Comparison of ENCODE assay signal across 8 cellular contexts in the genomic region with DNA sequence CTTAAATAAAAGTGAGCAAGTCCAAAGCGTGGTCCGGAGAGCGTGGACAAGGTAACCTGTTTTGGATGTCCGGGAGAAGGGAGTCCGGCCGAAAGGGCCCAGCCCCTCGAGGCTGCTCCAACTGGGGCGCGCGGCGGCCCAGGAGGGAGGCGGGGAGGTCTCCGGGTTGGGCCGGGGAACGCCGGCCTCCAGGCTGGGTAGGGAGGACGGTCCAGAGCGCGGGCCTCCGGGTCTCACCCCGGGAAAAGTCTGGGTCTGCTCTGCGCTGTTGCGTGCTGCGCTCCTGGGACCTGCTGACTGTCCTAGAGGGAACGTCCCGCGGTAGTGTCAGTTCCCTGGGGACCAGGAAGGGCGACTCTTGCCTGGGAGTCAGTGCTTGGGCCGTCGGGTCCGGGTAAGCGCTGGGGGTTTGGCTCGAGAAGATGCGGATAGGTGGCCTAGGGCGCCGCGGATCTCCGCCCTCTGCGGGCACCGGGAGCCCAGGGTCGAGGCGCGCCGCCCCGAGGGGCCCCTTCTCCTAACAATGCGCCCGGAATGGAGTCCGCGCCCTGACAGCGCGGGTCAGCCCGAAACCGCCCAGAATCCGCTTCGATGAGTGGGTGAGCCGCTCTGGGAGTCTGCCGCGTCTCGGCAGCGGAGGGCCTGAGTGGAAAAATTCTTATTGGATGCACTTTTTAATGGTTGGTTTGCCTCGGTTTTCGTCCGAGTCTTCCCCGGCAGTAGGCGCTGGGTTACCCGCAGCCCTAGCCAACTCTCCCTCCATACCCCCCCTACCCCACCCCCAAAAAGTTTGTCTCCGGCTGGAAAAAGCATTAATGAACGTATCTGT. TPM values are rescaled to one million over a fixed set of nuclear protein-coding genes. Genes with fewer than 3 reads are reported as not detected.
A peak's percentile ranks its signal among the peaks of the same experiment; 100 is the strongest.
DNase-seq lines count a peak whose midpoint lies in the region; ATAC-seq and TF ChIP-seq lines count a peak whose summit lies in the region.

No MANE protein-coding gene starts in this region.

- intact Hi-C loops in naive thymus-derived CD4-positive, alpha-beta T cell (cut with micrococcal nuclease), result loop anchor here (5.0 kb wide), 4 partner anchors 61 to 656 kb away; no protein-coding TSS in a partner anchor

- H3K4me1 ChIP-seq in naive thymus-derived CD4-positive, alpha-beta T cell (ENCODE audit: control insufficient read depth in 2 of 2, insufficient read depth in 2 of 2, low read length in 2 of 2), result peaks cover 19 to 27% of the 10 kb centered on the region in 2 donors

- peak; percentile 16 for ATAC-seq in GM21390 (IDR thresholded peaks at IDR 0.05; ENCODE audit: unreplicated experiment)
- peak; percentile 10 for ATAC-seq in naive thymus-derived CD4-positive, alpha-beta T cell

- H3K27me3 Mint-ChIP-seq in endothelial cell (ENCODE audit: unreplicated experiment), result peaks cover 34% of the 10 kb centered on the region
- H3K27me3 Mint-ChIP-seq in naive thymus-derived CD4-positive, alpha-beta T cell, result peaks cover 0 to 35% (median under 1%) of the 10 kb centered on the region in 5 donors

- H3K9me3 ChIP-seq in WERI-Rb-1 (ENCODE audit: severe bottlenecking), result no peaks in the 10 kb centered on the region
- H3K9me3 ChIP-seq in naive thymus-derived CD4-positive, alpha-beta T cell (ENCODE audit: control insufficient read depth in 2 of 3, low read length in 3 of 3), result no peaks in the 10 kb centered on the region

- H3K4me3 Mint-ChIP-seq in endothelial cell (ENCODE audit: unreplicated experiment), result peak overlapping the region; percentile 96
- H3K4me3 Mint-ChIP-seq in naive thymus-derived CD4-positive, alpha-beta T cell, result peak overlapping the region; percentile 90 to 98 (median 95)

- peaks cover 55% of the 10 kb centered on the region for H3K36me3 Mint-ChIP-seq in endothelial cell (ENCODE audit: low read depth, unreplicated experiment)
- H3K36me3 Mint-ChIP-seq in naive thymus-derived CD4-positive, alpha-beta T cell, result peaks cover 0 to 25% (median 6%) of the 10 kb centered on the region in 5 donors

- POLR2A ChIA-PET in AG04449 (lab: Yijun Ruan, JAX), result interaction anchor here (0.9 kb wide), 4 partner anchors 8 to 149 kb away, joined by 3 to 4 read pairs (median 4); no protein-coding TSS in a partner anchor
- POLR2A ChIA-PET in naive thymus-derived CD4-positive, alpha-beta T cell (lab: Charles Lee), result interaction anchor here (0.6 to 3.5 kb wide), 17 partner anchors 11 to 180 kb away, joined by 3 to 56 read pairs (median 4); no protein-coding TSS in a partner anchor

- DNase-seq in AG04449 (ENCODE audit: low read depth, low spot score) (no peak), WERI-Rb-1 (no peak), endothelial cell (ENCODE audit: low spot score) (no peak), iPS-NIHi11 (ENCODE audit: low spot score) (no peak), NCI-H82 treated with DMSO at 0.1 percent for 48 hours (lab: John Stamatoyannopoulos, UW; ENCODE audit: unreplicated experiment) (no peak), DMS79 (lab: John Stamatoyannopoulos, UW) (no peak)
- peak in 8 of 9 donors; percentile 16 to 49 (median 30) for DNase-seq in naive thymus-derived CD4-positive, alpha-beta T cell

- H3K27me3 ChIP-seq in WERI-Rb-1 (ENCODE audit: insufficient read depth, low read depth, severe bottlenecking), result peaks cover 97% of the 10 kb centered on the region
- H3K27me3 ChIP-seq in naive thymus-derived CD4-positive, alpha-beta T cell (ENCODE audit: control insufficient read depth in 2 of 2, insufficient read depth in 2 of 2, low read length in 2 of 2), result no peaks in the 10 kb centered on the region

- CTCF ChIA-PET in AG04449 (lab: Yijun Ruan, JAX), result interaction anchor here (0.8 to 2.1 kb wide), 5 partner anchors 11 to 138 kb away, joined by 3 to 11 read pairs (median 3); no protein-coding TSS in a partner anchor
- CTCF ChIA-PET in naive thymus-derived CD4-positive, alpha-beta T cell (lab: Charles Lee), result interaction anchor here (1.0 to 1.3 kb wide), 2 partner anchors 11 to 36 kb away, joined by 3 read pairs; no protein-coding TSS in a partner anchor

- H3K27ac ChIP-seq in WERI-Rb-1, result no peak overlapping the region
- peak overlapping the region; percentile 86 for H3K27ac ChIP-seq in naive thymus-derived CD4-positive, alpha-beta T cell (ENCODE audit: low read depth, low read length)

- H3K27ac Mint-ChIP-seq in endothelial cell (ENCODE audit: unreplicated experiment), result peak overlapping the region; percentile 98
- peak overlapping the region; percentile 92 to 99 (median 97) for H3K27ac Mint-ChIP-seq in naive thymus-derived CD4-positive, alpha-beta T cell

- H3K4me1 Mint-ChIP-seq in endothelial cell (ENCODE audit: unreplicated experiment), result peaks cover 63% of the 10 kb centered on the region
- peaks cover 30 to 53% (median 41%) of the 10 kb centered on the region in 7 donors for H3K4me1 Mint-ChIP-seq in naive thymus-derived CD4-positive, alpha-beta T cell

- H3K4me3 ChIP-seq in AG04449 (ENCODE audit: low read depth, low read length), result peak overlapping the region; percentile 76
- H3K4me3 ChIP-seq in WERI-Rb-1 (ENCODE audit: low read depth, low read length), result peak overlapping the region; percentile 2
- peak overlapping the region; percentile 82 for H3K4me3 ChIP-seq in naive thymus-derived CD4-positive, alpha-beta T cell (ENCODE audit: low read length)

- H3K9me3 Mint-ChIP-seq in endothelial cell (ENCODE audit: unreplicated experiment), result no peaks in the 10 kb centered on the region
- H3K9me3 Mint-ChIP-seq in naive thymus-derived CD4-positive, alpha-beta T cell, result peaks cover 0 to 12% (median 0%) of the 10 kb centered on the region in 11 donors

- TF ChIP-seq CTCF in AG04449 (IDR thresholded peaks at IDR 0.05; ENCODE audit: insufficient read depth, low read length, missing control alignments) (no peak), WERI-Rb-1 (IDR thresholded peaks at IDR 0.05; ENCODE audit: low read depth, low read length) (no peak), endothelial cell (IDR thresholded peaks at IDR 0.05; ENCODE audit: unreplicated experiment) (no peak)

- no peaks in the 10 kb centered on the region for H3K36me3 ChIP-seq in WERI-Rb-1
- peaks cover 0 to 11% (median 0%) of the 10 kb centered on the region in 3 experiments for H3K36me3 ChIP-seq in naive thymus-derived CD4-positive, alpha-beta T cell (ENCODE audit: control insufficient read depth in 2 of 3, insufficient read depth in 3 of 3, low read length in 3 of 3)

RNA-seq across cellular contexts. Expression of gene FLI1, which starts 0.9 kb away (rescaled TPM):
- total RNA-seq in endothelial cell (ENCODE audit: unreplicated experiment), result 271 TPM
- 100 to 1,000 TPM in 1 of 5 experiments, 10 to 100 TPM in 4; 80.8 to 108 (median 89.3) TPM for total RNA-seq in naive thymus-derived CD4-positive, alpha-beta T cell
- polyA plus RNA-seq in naive thymus-derived CD4-positive, alpha-beta T cell, result 10 to 100 TPM; 52.1 to 53.8 TPM

Comparison
In these comparisons a context has a peak if more than half of its experiments do, and no peak if none do; other contexts are left out.
1. DNase-seq: peak in naive thymus-derived CD4-positive, alpha-beta T cell (8 of 9); none in AG04449 (single experiment), WERI-Rb-1 (single experiment), endothelial cell (single experiment), iPS-NIHi11 (single experiment), NCI-H82 treated with DMSO at 0.1 percent for 48 hours (single experiment) and DMS79 (single experiment).
2. H3K4me3 ChIP-seq: peak in every context shown above with its lines; median percentile 82 in naive thymus-derived CD4-positive, alpha-beta T cell; 76 in AG04449; 2 in WERI-Rb-1.